8 cellular contexts compared by ENCODE assay signal in genomic region chr20:407097-407952, GRCh38. TPM values are rescaled to one million over a fixed set of nuclear protein-coding genes. Genes with fewer than 3 reads are reported as not detected.
DNase-seq lines count a peak whose midpoint lies in the region; ATAC-seq and TF ChIP-seq lines count a peak whose summit lies in the region.

No MANE protein-coding gene starts in this region.

- H3K27me3 ChIP-seq in NT2/D1 (ENCODE audit: insufficient read depth, insufficient read length): no peaks in the 10 kb centered on the region

- H3K36me3 ChIP-seq in NT2/D1 (ENCODE audit: insufficient read depth, insufficient read length, low read length): peaks cover 25% of the 10 kb centered on the region

- peak overlapping the region; percentile 45 for H3K4me3 ChIP-seq in NT2/D1 (ENCODE audit: insufficient read length, low read depth)
- peak overlapping the region; percentile 50 for H3K4me3 ChIP-seq in fibroblast of pulmonary artery (replicated peaks; ENCODE audit: low read depth, low read length)

- peaks cover 6% of the 10 kb centered on the region for H3K9me3 Mint-ChIP-seq in activated T-helper 1 cell treated with anti-CD3 and anti-CD28 coated beads, Interleukin-12 subunit alpha, Interleukin-12 subunit beta, Interleukin-2, Interleukin-4 antibody, amounts not matched to agents 30 ng/mL and 10 ng/mL and 1 ng/mL, durations not matched to agents 14 hours and 24 hours and 36 hours
- H3K9me3 Mint-ChIP-seq in natural killer cell: no peaks in the 10 kb centered on the region

- H3K9me3 ChIP-seq in NT2/D1 (ENCODE audit: insufficient read depth, low read length): peaks cover 9% of the 10 kb centered on the region; the same call in 1 of the 2 replicates

- DNase-seq in DMS114 treated with DMSO at 0.1 percent for 48 hours (lab: John Stamatoyannopoulos, UW; ENCODE audit: unreplicated experiment) (peak; percentile 75), HS-5 (ENCODE audit: low read depth) (peak; percentile 50), NT2/D1 (ENCODE audit: low read depth, low spot score) (peak; percentile 77), fibroblast of pulmonary artery (ENCODE audit: low read depth) (peak; percentile 75), natural killer cell (no peak)
- peak; percentile 59 for DNase-seq in activated T-helper 1 cell treated with anti-CD3 and anti-CD28 coated beads, Interleukin-12 subunit alpha, Interleukin-12 subunit beta, Interleukin-2, Interleukin-4 antibody, amounts not matched to agents 30 ng/mL and 10 ng/mL and 1 ng/mL, durations not matched to agents 14 hours and 24 hours and 36 hours (ENCODE audit: low spot score)
- DNase-seq in stimulated activated naive CD8-positive, alpha-beta T cell treated with anti-CD3 and anti-CD28 coated beads, Interleukin-15, Interleukin-2, amounts not matched to agents 100 U/mL and 50 U/mL, for 24 hours: peak; percentile 76

- TF ChIP-seq CTCF in fibroblast of pulmonary artery (IDR thresholded peaks at IDR 0.05; ENCODE audit: low read length, missing control alignments): peak; percentile 27
- TF ChIP-seq CTCF in natural killer cell (IDR thresholded peaks at IDR 0.05): peak; percentile 43

- peaks cover 2% of the 10 kb centered on the region for H3K4me1 ChIP-seq in NT2/D1 (ENCODE audit: insufficient read depth, insufficient read length)

- H3K4me3 Mint-ChIP-seq in activated T-helper 1 cell treated with anti-CD3 and anti-CD28 coated beads, Interleukin-12 subunit alpha, Interleukin-12 subunit beta, Interleukin-2, Interleukin-4 antibody, amounts not matched to agents 30 ng/mL and 10 ng/mL and 1 ng/mL, durations not matched to agents 14 hours and 24 hours and 36 hours: peak overlapping the region; percentile 86
- H3K4me3 Mint-ChIP-seq in natural killer cell: peak overlapping the region; percentile 88

- peak; percentile 63 for ATAC-seq in GM21360 (IDR thresholded peaks at IDR 0.05; ENCODE audit: unreplicated experiment)
- ATAC-seq in natural killer cell: peak; percentile 49 to 67 (median 58)
- ATAC-seq in stimulated activated naive CD8-positive, alpha-beta T cell treated with anti-CD3 and anti-CD28 coated beads, Interleukin-15, Interleukin-2, amounts not matched to agents 100 U/mL and 50 U/mL, for 24 hours: peak; percentile 76

- H3K36me3 Mint-ChIP-seq in activated T-helper 1 cell treated with anti-CD3 and anti-CD28 coated beads, Interleukin-12 subunit alpha, Interleukin-12 subunit beta, Interleukin-2, Interleukin-4 antibody, amounts not matched to agents 30 ng/mL and 10 ng/mL and 1 ng/mL, durations not matched to agents 14 hours and 24 hours and 36 hours (ENCODE audit: low read depth): peaks cover 35% of the 10 kb centered on the region
- H3K36me3 Mint-ChIP-seq in natural killer cell: no peaks in the 10 kb centered on the region

- intact Hi-C loops in activated T-helper 1 cell treated with anti-CD3 and anti-CD28 coated beads, Interleukin-12 subunit alpha, Interleukin-12 subunit beta, Interleukin-2, Interleukin-4 antibody, amounts not matched to agents 30 ng/mL and 10 ng/mL and 1 ng/mL, durations not matched to agents 14 hours and 24 hours and 36 hours (cut with micrococcal nuclease): loop anchor here (1.0 kb wide), 5 partner anchors 26 to 136 kb away; partner anchors contain the start of genes CSNK2A1 and TBC1D20
- intact Hi-C loops in natural killer cell (cut with micrococcal nuclease): loop anchor here (1.0 to 10.0 kb wide), 3 partner anchors 53 to 72 kb away; partner anchors contain the start of gene TBC1D20

- H3K27me3 Mint-ChIP-seq in activated T-helper 1 cell treated with anti-CD3 and anti-CD28 coated beads, Interleukin-12 subunit alpha, Interleukin-12 subunit beta, Interleukin-2, Interleukin-4 antibody, amounts not matched to agents 30 ng/mL and 10 ng/mL and 1 ng/mL, durations not matched to agents 14 hours and 24 hours and 36 hours (ENCODE audit: insufficient read depth): no peaks in the 10 kb centered on the region
- no peaks in the 10 kb centered on the region for H3K27me3 Mint-ChIP-seq in natural killer cell (ENCODE audit: low read depth in 2 of 2)

- peak overlapping the region; percentile 95 for H3K27ac Mint-ChIP-seq in activated T-helper 1 cell treated with anti-CD3 and anti-CD28 coated beads, Interleukin-12 subunit alpha, Interleukin-12 subunit beta, Interleukin-2, Interleukin-4 antibody, amounts not matched to agents 30 ng/mL and 10 ng/mL and 1 ng/mL, durations not matched to agents 14 hours and 24 hours and 36 hours
- peak overlapping the region; percentile 85 to 90 for H3K27ac Mint-ChIP-seq in natural killer cell

- peak overlapping the region; percentile 74 for H3K9ac ChIP-seq in NT2/D1 (ENCODE audit: insufficient read length, low read depth)

- H3K4me1 Mint-ChIP-seq in activated T-helper 1 cell treated with anti-CD3 and anti-CD28 coated beads, Interleukin-12 subunit alpha, Interleukin-12 subunit beta, Interleukin-2, Interleukin-4 antibody, amounts not matched to agents 30 ng/mL and 10 ng/mL and 1 ng/mL, durations not matched to agents 14 hours and 24 hours and 36 hours (ENCODE audit: low read depth): peaks cover 47% of the 10 kb centered on the region
- peaks cover 30 to 36% of the 10 kb centered on the region in 2 donors for H3K4me1 Mint-ChIP-seq in natural killer cell

RNA-seq across cellular contexts. Expression of gene RBCK1, which starts 0.8 kb away (rescaled TPM):
- 130 and 132 TPM in 2 replicates for total RNA-seq in activated T-helper 1 cell treated with anti-CD3 and anti-CD28 coated beads, Interleukin-12 subunit alpha, Interleukin-12 subunit beta, Interleukin-2, Interleukin-4 antibody, amounts not matched to agents 30 ng/mL and 10 ng/mL and 1 ng/mL, durations not matched to agents 14 hours and 24 hours and 36 hours
- total RNA-seq in natural killer cell: 100 to 1,000 TPM; 102 to 131 (median 104) TPM

RNA-seq across cellular contexts. Expression of gene TRIB3, which starts 26.8 kb away (rescaled TPM):
- total RNA-seq in activated T-helper 1 cell treated with anti-CD3 and anti-CD28 coated beads, Interleukin-12 subunit alpha, Interleukin-12 subunit beta, Interleukin-2, Interleukin-4 antibody, amounts not matched to agents 30 ng/mL and 10 ng/mL and 1 ng/mL, durations not matched to agents 14 hours and 24 hours and 36 hours: 37.1 and 39.5 TPM in 2 replicates
- total RNA-seq in natural killer cell: 1 to 10 TPM; 4.0 to 8.9 (median 7.7) TPM

RNA-seq across cellular contexts. Expression of gene TBC1D20, which starts 55.0 kb away (rescaled TPM):
- total RNA-seq in activated T-helper 1 cell treated with anti-CD3 and anti-CD28 coated beads, Interleukin-12 subunit alpha, Interleukin-12 subunit beta, Interleukin-2, Interleukin-4 antibody, amounts not matched to agents 30 ng/mL and 10 ng/mL and 1 ng/mL, durations not matched to agents 14 hours and 24 hours and 36 hours: 37.5 and 41.4 TPM in 2 replicates
- 10 to 100 TPM; 32.5 to 47.6 (median 44.2) TPM for total RNA-seq in natural killer cell
